In genomic region chrX:5051831-5052491, GRCh38 we compare ENCODE assay signal across 9 cellular contexts.
A peak's percentile ranks its signal among the peaks of the same experiment; 100 is the strongest.
DNase-seq lines count a peak whose midpoint lies in the region; ATAC-seq and TF ChIP-seq lines count a peak whose summit lies in the region.
"Had no signal": no experiment of that assay in that cellular context is flagged by ENCODE, and none has a peak within 500 bp of the region (broad histone marks: within the 10 kb centered on the region; RNA-seq: fewer than 3 reads in every experiment).

No MANE protein-coding gene starts in this region.

- BruUV-seq in PC-9 (replicated peaks; lab: Mats Ljungman, UMichigan) = no TSS peak

- no peaks in the 10 kb centered on the region for H3K9me3 Mint-ChIP-seq in activated T-cell treated with anti-CD3 and anti-CD28 coated beads, Interleukin-2, amount 50 U/mL, for 4 hours

- H3K4me1 Mint-ChIP-seq in activated T-cell treated with anti-CD3 and anti-CD28 coated beads, Interleukin-2, amount 50 U/mL, for 4 hours (ENCODE audit: low read depth) = no peaks in the 10 kb centered on the region

- TF ChIP-seq POLR2A in esophagus squamous epithelium (IDR thresholded peaks at IDR 0.05) = no peak

- H3F3A ChIP-seq in PC-9 (ENCODE audit: insufficient read depth, low read depth) = peaks cover 23% of the 10 kb centered on the region

- H3K4me3 ChIP-seq in PC-9 (peak overlapping the region; percentile 26; the same call in 1 of the 2 replicates), esophagus squamous epithelium (no peak overlapping the region)

- TF ChIP-seq CTCF in AG09319 (IDR thresholded peaks at IDR 0.05; ENCODE audit: low read depth, low read length) (no peak), PC-9 (conservative IDR thresholded peaks at IDR 0.05) (no peak), esophagus squamous epithelium (IDR thresholded peaks at IDR 0.05) (no peak), GM13977 (IDR thresholded peaks at IDR 0.05; ENCODE audit: extremely low read depth, insufficient read depth, missing control alignments) (no peak)

- no peak overlapping the region for H3K4me3 Mint-ChIP-seq in activated T-cell treated with anti-CD3 and anti-CD28 coated beads, Interleukin-2, amount 50 U/mL, for 4 hours

- no peaks in the 10 kb centered on the region for H3K36me3 Mint-ChIP-seq in activated T-cell treated with anti-CD3 and anti-CD28 coated beads, Interleukin-2, amount 50 U/mL, for 4 hours (ENCODE audit: insufficient read depth)

- no peaks in the 10 kb centered on the region for H3K79me2 ChIP-seq in PC-9 (ENCODE audit: low read depth)

- peak overlapping the region; percentile 67; the same call in 1 of the 2 replicates for H2AFZ ChIP-seq in PC-9

- H3K36me3 ChIP-seq in PC-9 (ENCODE audit: low read depth) (peaks cover 4% of the 10 kb centered on the region; the same call in 1 of the 2 replicates), esophagus squamous epithelium (no peaks in the 10 kb centered on the region)

- H3K9me3 ChIP-seq in PC-9 (ENCODE audit: insufficient read depth, low read depth) = peaks cover 11% of the 10 kb centered on the region; the same call in 1 of the 2 replicates
- H3K9me3 ChIP-seq in esophagus squamous epithelium = no peaks in the 10 kb centered on the region

- peak; percentile 1 for DNase-seq in AG09319 (ENCODE audit: extremely low read depth, low read depth)
- DNase-seq in PC-9 = peak; percentile 76 to 93
- no peak for DNase-seq in esophagus squamous epithelium (lab: John Stamatoyannopoulos, UW)
- peak; percentile 2 for DNase-seq in midbrain (lab: John Stamatoyannopoulos, UW)
- no peak for DNase-seq in activated T-cell treated with anti-CD3 and anti-CD28 coated beads, Interleukin-2, amount 50 U/mL, for 4 hours
- no peak for DNase-seq in NCI-H446 treated with DMSO at 0.1 percent for 48 hours (lab: John Stamatoyannopoulos, UW)
- no peak for DNase-seq in GM13977 (ENCODE audit: low spot score)

- no peak for ATAC-seq in activated T-cell treated with anti-CD3 and anti-CD28 coated beads, Interleukin-2, amount 50 U/mL, for 4 hours
- no peak for ATAC-seq in HG03565 (IDR thresholded peaks at IDR 0.05; ENCODE audit: unreplicated experiment)

- H3K27me3 Mint-ChIP-seq in activated T-cell treated with anti-CD3 and anti-CD28 coated beads, Interleukin-2, amount 50 U/mL, for 4 hours (ENCODE audit: low read depth) = no peaks in the 10 kb centered on the region

- in situ Hi-C loops in GM13977 (cut with MboI; ENCODE audit: low pct_unique_long_range_greater_than_20kb, low sequenced_read_pairs, unreplicated experiment) = no loop called here

- intact Hi-C loops in PC-9 (cut with micrococcal nuclease; ENCODE audit: unreplicated experiment) = loop anchor here (5.0 kb wide), 1 partner anchor 505 kb away; no protein-coding TSS in a partner anchor
- intact Hi-C loops in esophagus squamous epithelium (cut with DNase I) = no loop called here

- CTCF ChIA-PET in PC-9 (lab: Charles Lee) = no interaction called here

- H3K27me3 ChIP-seq in PC-9 (ENCODE audit: insufficient read depth, low read depth) = no peaks in the 10 kb centered on the region
- H3K27me3 ChIP-seq in esophagus squamous epithelium = no peaks in the 10 kb centered on the region

- WGBS in esophagus squamous epithelium, 2 donors = 8 to 30% methylated on average over 2 to 5 of the region's 5 CpGs

- peak overlapping the region; percentile 96 for H3K27ac ChIP-seq in PC-9
- peak overlapping the region in 3 of 4 donors; percentile 33 to 56 (median 48) for H3K27ac ChIP-seq in esophagus squamous epithelium
- H3K27ac ChIP-seq: C4-2B had no signal

- H3K4me1 ChIP-seq in PC-9 (replicated peaks; ENCODE audit: insufficient read depth) (peaks cover 27% of the 10 kb centered on the region), esophagus squamous epithelium (no peaks in the 10 kb centered on the region)

- H3K4me2 ChIP-seq in PC-9 = peak overlapping the region; percentile 72

- no peaks in the 10 kb centered on the region for H4K20me1 ChIP-seq in PC-9 (ENCODE audit: insufficient read depth)

- H3K9me2 ChIP-seq in PC-9 (ENCODE audit: insufficient read depth) = no peaks in the 10 kb centered on the region

- POLR2A ChIA-PET in PC-9 (lab: Charles Lee; ENCODE audit: unreplicated experiment) = interaction anchor here (0.7 kb wide), 1 partner anchor 369 kb away, joined by 5 read pairs; no protein-coding TSS in a partner anchor

Comparison
In these comparisons a context has a peak if more than half of its experiments do, and no peak if none do; other contexts are left out.
1. DNase-seq: peak in AG09319 (single experiment), PC-9 (2 of 2) and midbrain (single experiment); none in esophagus squamous epithelium (single experiment), activated T-cell treated with anti-CD3 and anti-CD28 coated beads, Interleukin-2, amount 50 U/mL, for 4 hours (single experiment), NCI-H446 treated with DMSO at 0.1 percent for 48 hours (single experiment) and GM13977 (single experiment).